ENCODE assay signal across 35 cellular contexts in genomic region chr11:107570015-107570414, GRCh38. TPM values are rescaled to one million over a fixed set of nuclear protein-coding genes. Genes with fewer than 3 reads are reported as not detected.
"Had no signal": no experiment of that assay in that cellular context is flagged by ENCODE, and none has a peak within 500 bp of the region (broad histone marks: within the 10 kb centered on the region; RNA-seq: fewer than 3 reads in every experiment).

No MANE protein-coding gene starts in this region.

- H3K27ac Mint-ChIP-seq: activated CD4-positive, alpha-beta memory T cell treated with anti-CD3 and anti-CD28 coated beads for 36 hours; activated CD4-positive, alpha-beta T cell treated with anti-CD3 and anti-CD28 coated beads for 36 hours; activated CD4-positive, alpha-beta T cell treated with anti-CD3 and anti-CD28 coated beads, Interleukin-2, amount 10 ng/mL, durations not matched to agents 24 days and 14 days; activated CD8-positive, alpha-beta memory T cell treated with anti-CD3 and anti-CD28 coated beads, Interleukin-2, amount 10 ng/mL, durations not matched to agents 7 days and 5 days; activated CD8-positive, alpha-beta T cell treated with anti-CD3 and anti-CD28 coated beads, Interleukin-2, amount 10 ng/mL, durations not matched to agents 7 days and 5 days; activated naive CD4-positive, alpha-beta T cell treated with anti-CD3 and anti-CD28 coated beads for 36 hours; activated naive CD4-positive, alpha-beta T cell treated with anti-CD3 and anti-CD28 coated beads, Interleukin-2, amount 50 U/mL, for 24 hours; activated naive CD8-positive, alpha-beta T cell treated with anti-CD3 and anti-CD28 coated beads for 36 hours; activated naive CD8-positive, alpha-beta T cell treated with anti-CD3 and anti-CD28 coated beads, Interleukin-2, amount 50 U/mL, for 24 hours; activated T-helper 1 cell treated with anti-CD3 and anti-CD28 coated beads, Interleukin-12 subunit alpha, Interleukin-12 subunit beta, Interleukin-2, Interleukin-4 antibody, amounts not matched to agents 30 ng/mL and 10 ng/mL and 1 ng/mL, durations not matched to agents 14 hours and 24 hours and 36 hours; activated T-helper 2 cell treated with anti-CD3 and anti-CD28 coated beads, Interferon-gamma antibody, Interleukin-2, Interleukin-4, amounts not matched to agents 10 μg/mL and 5 μg/mL and 100 μg/mL, durations not matched to agents 14 hours and 24 hours and 36 hours; T-helper 17 cell; T-helper 2 cell treated with Interferon-gamma antibody and Interleukin-4, amounts not matched to agents 5 μg/mL and 100 μg/mL, for 36 hours had no signal

- H3K27me3 Mint-ChIP-seq: activated naive CD8-positive, alpha-beta T cell treated with anti-CD3 and anti-CD28 coated beads, Interleukin-2, amount 50 U/mL, for 24 hours had no signal

- H3K9me3 ChIP-seq: adrenal gland, body of pancreas, heart left ventricle had no signal

- H3K27ac ChIP-seq: adrenal gland, body of pancreas, heart left ventricle, WERI-Rb-1 had no signal

- H3K27me3 ChIP-seq: body of pancreas had no signal

- H3K36me3 Mint-ChIP-seq: activated CD4-positive, alpha-beta memory T cell treated with anti-CD3 and anti-CD28 coated beads for 36 hours; activated CD8-positive, alpha-beta memory T cell treated with anti-CD3 and anti-CD28 coated beads, Interleukin-2, amount 10 ng/mL, durations not matched to agents 7 days and 5 days; activated naive CD4-positive, alpha-beta T cell treated with anti-CD3 and anti-CD28 coated beads, Interleukin-2, amount 50 U/mL, for 24 hours; activated naive CD8-positive, alpha-beta T cell treated with anti-CD3 and anti-CD28 coated beads for 36 hours had no signal

- H3K9me3 Mint-ChIP-seq: activated CD4-positive, alpha-beta memory T cell treated with anti-CD3 and anti-CD28 coated beads for 36 hours; activated CD4-positive, alpha-beta T cell treated with anti-CD3 and anti-CD28 coated beads, Interleukin-2, amount 10 ng/mL, durations not matched to agents 24 days and 14 days; activated naive CD4-positive, alpha-beta T cell treated with anti-CD3 and anti-CD28 coated beads for 36 hours; activated naive CD4-positive, alpha-beta T cell treated with anti-CD3 and anti-CD28 coated beads, Interleukin-2, amount 50 U/mL, for 24 hours; activated naive CD8-positive, alpha-beta T cell treated with anti-CD3 and anti-CD28 coated beads for 36 hours; activated naive CD8-positive, alpha-beta T cell treated with anti-CD3 and anti-CD28 coated beads, Interleukin-2, amount 50 U/mL, for 24 hours; activated T-helper 1 cell treated with anti-CD3 and anti-CD28 coated beads, Interleukin-12 subunit alpha, Interleukin-12 subunit beta, Interleukin-2, Interleukin-4 antibody, amounts not matched to agents 30 ng/mL and 10 ng/mL and 1 ng/mL, durations not matched to agents 14 hours and 24 hours and 36 hours; activated T-helper 2 cell treated with anti-CD3 and anti-CD28 coated beads, Interferon-gamma antibody, Interleukin-2, Interleukin-4, amounts not matched to agents 10 μg/mL and 5 μg/mL and 100 μg/mL, durations not matched to agents 14 hours and 24 hours and 36 hours; T-helper 2 cell treated with Interferon-gamma antibody and Interleukin-4, amounts not matched to agents 5 μg/mL and 100 μg/mL, for 36 hours had no signal

- DNase-seq: activated CD4-positive, alpha-beta memory T cell treated with anti-CD3 and anti-CD28 coated beads for 36 hours; activated CD4-positive, alpha-beta T cell treated with anti-CD3 and anti-CD28 coated beads for 36 hours; activated CD4-positive, alpha-beta T cell treated with anti-CD3 and anti-CD28 coated beads, Interleukin-2, amount 10 ng/mL, durations not matched to agents 24 days and 14 days; activated CD4-positive, CD25-positive, alpha-beta regulatory T cell; activated CD4-positive, CD25-positive, alpha-beta regulatory T cell treated with anti-CD3 and anti-CD28 coated beads, Interleukin-2, amount 50 U/mL, for 72 hours; activated CD8-positive, alpha-beta memory T cell treated with anti-CD3 and anti-CD28 coated beads, Interleukin-2, amount 10 ng/mL, durations not matched to agents 7 days and 5 days; activated CD8-positive, alpha-beta memory T cell treated with anti-CD3 and anti-CD28 coated beads, Interleukin-2, amount 50 U/mL, for 4 hours; activated CD8-positive, alpha-beta T cell treated with anti-CD3 and anti-CD28 coated beads, Interleukin-2, amount 10 ng/mL, durations not matched to agents 7 days and 5 days; activated effector memory CD4-positive, alpha-beta T cell treated with anti-CD3 and anti-CD28 coated beads, Interleukin-2, amount 50 U/mL, for 16 hours; activated naive CD4-positive, alpha-beta T cell treated with anti-CD3 and anti-CD28 coated beads for 36 hours; activated naive CD8-positive, alpha-beta T cell treated with anti-CD3 and anti-CD28 coated beads for 36 hours; activated naive CD8-positive, alpha-beta T cell treated with anti-CD3 and anti-CD28 coated beads, Interleukin-2, amount 50 U/mL, for 24 hours; activated T-cell treated with anti-CD3 and anti-CD28 coated beads, Interleukin-2, amount 50 U/mL, for 1 hour; activated T-cell treated with anti-CD3 and anti-CD28 coated beads, Interleukin-2, amount 50 U/mL, for 48 hours; adrenal gland; amygdala; aorta; body of pancreas; caudate nucleus; cortex of kidney; dermis blood vessel endothelial cell; effector CD4-positive, alpha-beta T cell; foreskin fibroblast; glutamatergic neuron; heart left ventricle; T-helper 1 cell; T-helper 17 cell; T1000; WERI-Rb-1 had no signal

- ATAC-seq: activated CD4-positive, alpha-beta T cell treated with anti-CD3 and anti-CD28 coated beads for 36 hours; activated CD8-positive, alpha-beta memory T cell treated with anti-CD3 and anti-CD28 coated beads, Interleukin-2, amount 10 ng/mL, durations not matched to agents 7 days and 5 days; activated CD8-positive, alpha-beta T cell treated with anti-CD3 and anti-CD28 coated beads, Interleukin-2, amount 10 ng/mL, durations not matched to agents 7 days and 5 days; activated naive CD8-positive, alpha-beta T cell treated with anti-CD3 and anti-CD28 coated beads, Interleukin-2, amount 50 U/mL, for 24 hours; body of pancreas; esophagus mucosa; heart left ventricle; T-helper 17 cell had no signal

- H3K4me3 Mint-ChIP-seq: activated CD4-positive, alpha-beta memory T cell treated with anti-CD3 and anti-CD28 coated beads for 36 hours; activated CD4-positive, alpha-beta T cell treated with anti-CD3 and anti-CD28 coated beads for 36 hours; activated CD4-positive, alpha-beta T cell treated with anti-CD3 and anti-CD28 coated beads, Interleukin-2, amount 10 ng/mL, durations not matched to agents 24 days and 14 days; activated CD8-positive, alpha-beta memory T cell treated with anti-CD3 and anti-CD28 coated beads, Interleukin-2, amount 10 ng/mL, durations not matched to agents 7 days and 5 days; activated CD8-positive, alpha-beta T cell treated with anti-CD3 and anti-CD28 coated beads, Interleukin-2, amount 10 ng/mL, durations not matched to agents 7 days and 5 days; activated naive CD4-positive, alpha-beta T cell treated with anti-CD3 and anti-CD28 coated beads for 36 hours; activated naive CD4-positive, alpha-beta T cell treated with anti-CD3 and anti-CD28 coated beads, Interleukin-2, amount 50 U/mL, for 24 hours; activated naive CD8-positive, alpha-beta T cell treated with anti-CD3 and anti-CD28 coated beads for 36 hours; activated naive CD8-positive, alpha-beta T cell treated with anti-CD3 and anti-CD28 coated beads, Interleukin-2, amount 50 U/mL, for 24 hours; activated T-helper 1 cell treated with anti-CD3 and anti-CD28 coated beads, Interleukin-12 subunit alpha, Interleukin-12 subunit beta, Interleukin-2, Interleukin-4 antibody, amounts not matched to agents 30 ng/mL and 10 ng/mL and 1 ng/mL, durations not matched to agents 14 hours and 24 hours and 36 hours; T-helper 17 cell; T-helper 2 cell treated with Interferon-gamma antibody and Interleukin-4, amounts not matched to agents 5 μg/mL and 100 μg/mL, for 36 hours had no signal

- H3K36me3 ChIP-seq: adrenal gland, heart left ventricle, WERI-Rb-1 had no signal

- H3K4me3 ChIP-seq: adrenal gland, body of pancreas, heart left ventricle had no signal

RNA-seq across cellular contexts. Expression of gene ELMOD1, which starts 20.9 kb away (rescaled TPM):
- total RNA-seq: activated CD4-positive, alpha-beta T cell treated with anti-CD3 and anti-CD28 coated beads for 36 hours; activated CD4-positive, alpha-beta T cell treated with anti-CD3 and anti-CD28 coated beads, Interleukin-2, amount 10 ng/mL, durations not matched to agents 24 days and 14 days; activated CD8-positive, alpha-beta T cell treated with anti-CD3 and anti-CD28 coated beads, Interleukin-2, amount 10 ng/mL, durations not matched to agents 7 days and 5 days; activated naive CD4-positive, alpha-beta T cell treated with anti-CD3 and anti-CD28 coated beads for 36 hours; activated naive CD8-positive, alpha-beta T cell treated with anti-CD3 and anti-CD28 coated beads for 36 hours; activated T-helper 1 cell treated with anti-CD3 and anti-CD28 coated beads, Interleukin-12 subunit alpha, Interleukin-12 subunit beta, Interleukin-2, Interleukin-4 antibody, amounts not matched to agents 30 ng/mL and 10 ng/mL and 1 ng/mL, durations not matched to agents 14 hours and 24 hours and 36 hours; activated T-helper 2 cell treated with anti-CD3 and anti-CD28 coated beads, Interferon-gamma antibody, Interleukin-2, Interleukin-4, amounts not matched to agents 10 μg/mL and 5 μg/mL and 100 μg/mL, durations not matched to agents 14 hours and 24 hours and 36 hours; body of pancreas; epithelial cell of proximal tubule; esophagus mucosa; T-helper 17 cell had no signal
- polyA plus RNA-seq: aorta had no signal
